ENCODE assay signal across 1 cellular context in genomic region chr12:49512541-49512940, GRCh38.
TF ChIP-seq lines count a peak whose summit lies in the region.

No MANE protein-coding gene starts in this region.

TF ChIP-seq in HCT116, 20 proteins besides CTCF, POLR2A, EP300 and RAD21 (continued from another document):
- TF ChIP-seq REST (IDR thresholded peaks at IDR 0.05; ENCODE audit: low read depth): no peak
- TF ChIP-seq POLR2AphosphoS5 (IDR thresholded peaks at IDR 0.05; ENCODE audit: low read depth, low read length): no peak
- no peak for TF ChIP-seq SP1 (IDR thresholded peaks at IDR 0.05; ENCODE audit: low read depth)
- TF ChIP-seq EZH2 (IDR thresholded peaks at IDR 0.05): no peak
- TF ChIP-seq TCF7L2 (IDR thresholded peaks at IDR 0.05; ENCODE audit: borderline replicate concordance, extremely low read depth, insufficient read depth, insufficient read length): no peak
- TF ChIP-seq CEBPB (IDR thresholded peaks at IDR 0.05; ENCODE audit: low read depth): no peak
- TF ChIP-seq SRF (IDR thresholded peaks at IDR 0.05; ENCODE audit: low read depth): no peak
- TF ChIP-seq FOSL1 (IDR thresholded peaks at IDR 0.05; ENCODE audit: low read depth): no peak
- no peak for TF ChIP-seq JUND (IDR thresholded peaks at IDR 0.05)
- no peak for TF ChIP-seq ATF3 (IDR thresholded peaks at IDR 0.05)
